In the genomic region with DNA sequence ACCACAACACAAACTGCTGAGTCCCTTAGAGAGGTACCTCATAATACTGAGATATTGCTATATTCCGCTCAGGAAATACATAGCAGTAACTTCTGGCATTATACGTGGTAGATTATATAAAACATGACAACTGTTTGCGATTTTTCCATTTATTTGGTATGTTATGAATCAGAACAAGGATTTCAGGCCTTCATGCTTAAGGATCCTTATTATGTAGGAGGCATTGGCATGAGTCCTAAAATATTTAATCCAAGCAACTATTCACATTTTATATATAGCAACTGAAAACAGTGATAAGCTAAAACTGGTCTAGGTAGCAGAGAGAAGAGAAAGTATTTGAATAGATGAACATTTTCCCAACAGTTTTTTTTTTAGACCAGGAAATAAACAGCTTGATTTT, we compare ENCODE assay signal across 2 cellular contexts.
TF ChIP-seq lines count a peak whose summit lies in the region.

No MANE protein-coding gene starts in this region.

TF ChIP-seq in SK-N-SH treated with all-trans-retinoic acid at 6 μM for 48 hours, 23 proteins besides CTCF, POLR2A, EP300 and RAD21 (continued from another document):
- no peak for TF ChIP-seq RARB (CRISPR knock-in tag; IDR thresholded peaks at IDR 0.05)
TF ChIP-seq in SK-N-SH treated with all-trans-retinoic acid at 6 μM for 48 hours: peak in this region for 0.

TF ChIP-seq in SK-N-SH, 30 proteins besides CTCF, POLR2A, EP300 and RAD21:
- TF ChIP-seq, protein P1, sequence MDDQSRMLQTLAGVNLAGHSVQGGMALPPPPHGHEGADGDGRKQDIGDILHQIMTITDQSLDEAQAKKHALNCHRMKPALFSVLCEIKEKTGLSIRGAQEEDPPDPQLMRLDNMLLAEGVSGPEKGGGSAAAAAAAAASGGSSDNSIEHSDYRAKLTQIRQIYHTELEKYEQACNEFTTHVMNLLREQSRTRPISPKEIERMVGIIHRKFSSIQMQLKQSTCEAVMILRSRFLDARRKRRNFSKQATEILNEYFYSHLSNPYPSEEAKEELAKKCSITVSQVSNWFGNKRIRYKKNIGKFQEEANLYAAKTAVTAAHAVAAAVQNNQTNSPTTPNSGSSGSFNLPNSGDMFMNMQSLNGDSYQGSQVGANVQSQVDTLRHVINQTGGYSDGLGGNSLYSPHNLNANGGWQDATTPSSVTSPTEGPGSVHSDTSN (IDR thresholded peaks at IDR 0.05) = no peak
- TF ChIP-seq RCOR1 (IDR thresholded peaks at IDR 0.05; ENCODE audit: low read length) (no peak), FOXM1 (IDR thresholded peaks at IDR 0.05; ENCODE audit: low read depth) (no peak), FOSL2 (IDR thresholded peaks at IDR 0.05; ENCODE audit: borderline replicate concordance, low read depth) (no peak), CHD2 (IDR thresholded peaks at IDR 0.05; ENCODE audit: low read length, partially characterized antibody) (no peak), TCF12 (IDR thresholded peaks at IDR 0.05) (no peak), YY1 (IDR thresholded peaks at IDR 0.05; ENCODE audit: low read depth) (no peak), USF2 (IDR thresholded peaks at IDR 0.05; ENCODE audit: borderline replicate concordance, low read depth, low read length) (no peak), POLR2AphosphoS5 (IDR thresholded peaks at IDR 0.05; ENCODE audit: low read depth, low read length) (no peak), SMC3 (IDR thresholded peaks at IDR 0.05; ENCODE audit: low read depth, low read length) (no peak), EZH2phosphoT487 (IDR thresholded peaks at IDR 0.05; ENCODE audit: borderline replicate concordance, low read depth) (no peak), ELF1 (IDR thresholded peaks at IDR 0.05) (no peak), FOXJ3 (CRISPR knock-in tag; IDR thresholded peaks at IDR 0.05) (no peak), MAX (IDR thresholded peaks at IDR 0.05; ENCODE audit: low read depth) (no peak), RXRA (IDR thresholded peaks at IDR 0.05; ENCODE audit: borderline replicate concordance, low read depth) (no peak)
- TF ChIP-seq, protein P2, sequence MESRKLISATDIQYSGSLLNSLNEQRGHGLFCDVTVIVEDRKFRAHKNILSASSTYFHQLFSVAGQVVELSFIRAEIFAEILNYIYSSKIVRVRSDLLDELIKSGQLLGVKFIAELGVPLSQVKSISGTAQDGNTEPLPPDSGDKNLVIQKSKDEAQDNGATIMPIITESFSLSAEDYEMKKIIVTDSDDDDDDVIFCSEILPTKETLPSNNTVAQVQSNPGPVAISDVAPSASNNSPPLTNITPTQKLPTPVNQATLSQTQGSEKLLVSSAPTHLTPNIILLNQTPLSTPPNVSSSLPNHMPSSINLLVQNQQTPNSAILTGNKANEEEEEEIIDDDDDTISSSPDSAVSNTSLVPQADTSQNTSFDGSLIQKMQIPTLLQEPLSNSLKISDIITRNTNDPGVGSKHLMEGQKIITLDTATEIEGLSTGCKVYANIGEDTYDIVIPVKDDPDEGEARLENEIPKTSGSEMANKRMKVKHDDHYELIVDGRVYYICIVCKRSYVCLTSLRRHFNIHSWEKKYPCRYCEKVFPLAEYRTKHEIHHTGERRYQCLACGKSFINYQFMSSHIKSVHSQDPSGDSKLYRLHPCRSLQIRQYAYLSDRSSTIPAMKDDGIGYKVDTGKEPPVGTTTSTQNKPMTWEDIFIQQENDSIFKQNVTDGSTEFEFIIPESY (IDR thresholded peaks at IDR 0.05; ENCODE audit: borderline replicate concordance, low read depth) = no peak
